In genomic region chr6:135497412-135498177, GRCh38 we compare ENCODE assay signal across 1 cellular context.
TF ChIP-seq lines count a peak whose summit lies in the region.

Gene AHI1, minus strand, starts transcription at chr6:135497740. Its CDS starts 5,503 bp downstream, at chr6:135492237.

TF ChIP-seq in GM12878, 131 proteins besides CTCF, POLR2A, EP300 and RAD21 (continued from another document):
- no peak for TF ChIP-seq BCLAF1 (IDR thresholded peaks at IDR 0.05)
- no peak for TF ChIP-seq CHD2 (IDR thresholded peaks at IDR 0.05; ENCODE audit: borderline replicate concordance, low read depth, low read length)
- no peak for TF ChIP-seq FOS (IDR thresholded peaks at IDR 0.05; ENCODE audit: borderline replicate concordance, extremely low read depth, insufficient read length)
- TF ChIP-seq SP1 (IDR thresholded peaks at IDR 0.05; ENCODE audit: low read depth, low read length), result peak; percentile 53
- no peak for TF ChIP-seq NR2C2 (IDR thresholded peaks at IDR 0.05; ENCODE audit: borderline replicate concordance, control insufficient read depth, insufficient read length, low read depth)
- TF ChIP-seq SREBF2 (IDR thresholded peaks at IDR 0.05; ENCODE audit: low read length), result no peak
- no peak for TF ChIP-seq ATF7 (IDR thresholded peaks at IDR 0.05; ENCODE audit: low read depth)
- no peak for TF ChIP-seq ZZZ3 (IDR thresholded peaks at IDR 0.05; ENCODE audit: control insufficient read depth, insufficient read length, low read depth)
- TF ChIP-seq TCF12 (IDR thresholded peaks at IDR 0.05; ENCODE audit: low read depth, low read length), result 0 out of 2 replicates have a peak, but pooled peaks have one; percentile 13
- TF ChIP-seq E2F4 (IDR thresholded peaks at IDR 0.05; ENCODE audit: low read depth, low read length), result no peak
- TF ChIP-seq CHD1 (IDR thresholded peaks at IDR 0.05; ENCODE audit: low read depth, low read length), result no peak
- peak; percentile 55; the same call in 1 of the 3 replicates for TF ChIP-seq POU2F2 (IDR thresholded peaks at IDR 0.05; ENCODE audit: borderline replicate concordance, low read depth, low read length)
- TF ChIP-seq NRF1 (conservative IDR thresholded peaks at IDR 0.05; ENCODE audit: low read depth, low read length), result peak; percentile 36; the same call in 1 of the 2 replicates
- TF ChIP-seq NR2C1 (IDR thresholded peaks at IDR 0.05), result no peak
- no peak for TF ChIP-seq POLR2AphosphoS2 (IDR thresholded peaks at IDR 0.05; ENCODE audit: low read depth, low read length)
